ENCODE assay signal across 8 cellular contexts in the genomic region with DNA sequence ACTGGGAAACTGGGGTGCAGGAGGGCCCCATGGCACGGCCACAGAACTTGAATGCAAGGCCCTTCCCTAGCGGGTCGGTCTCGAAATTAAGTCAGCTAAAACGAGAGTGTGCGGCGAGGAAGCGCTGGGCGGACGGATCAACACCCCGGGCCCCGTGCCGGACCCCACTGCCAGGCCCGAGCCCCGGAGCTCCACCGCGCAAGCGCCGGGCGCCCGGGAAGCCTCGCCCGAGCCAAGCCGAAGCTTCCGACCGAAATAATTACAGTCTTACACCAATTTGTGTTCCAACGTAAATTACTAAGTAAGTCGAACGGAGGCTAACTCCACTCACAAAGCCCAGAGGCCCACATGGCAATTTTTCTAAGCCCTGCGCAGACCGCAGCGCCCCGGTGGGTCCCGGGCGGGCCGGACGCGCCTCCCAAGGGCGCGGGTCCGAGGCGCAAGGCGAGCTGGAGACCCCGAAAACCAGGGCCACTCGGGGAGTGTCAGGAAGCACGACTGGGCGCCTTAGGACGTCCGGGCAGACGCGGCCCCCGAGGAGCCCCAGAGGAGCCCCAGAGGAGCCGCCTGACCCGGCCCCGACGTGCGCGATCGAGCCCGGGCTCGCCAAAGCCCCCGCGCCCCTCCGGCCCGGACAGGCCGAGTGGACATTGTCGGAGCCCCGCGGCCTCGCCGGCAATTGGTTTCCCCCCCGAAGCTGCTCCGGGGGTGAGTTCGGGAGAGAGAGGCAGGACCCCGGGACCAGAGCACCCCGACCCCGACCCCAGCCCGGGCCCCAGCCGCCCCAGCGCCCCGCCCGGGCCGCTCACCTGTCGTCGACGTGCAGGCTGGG. TPM values are rescaled to one million over a fixed set of nuclear protein-coding genes. Genes with fewer than 3 reads are reported as not detected.
DNase-seq lines count a peak whose midpoint lies in the region; ATAC-seq and TF ChIP-seq lines count a peak whose summit lies in the region.

No MANE protein-coding gene starts in this region.

- H3K27ac Mint-ChIP-seq in nephron = peak overlapping the region; percentile 63 to 97 (median 72)
- H3K27ac Mint-ChIP-seq in activated CD8-positive, alpha-beta memory T cell treated with anti-CD3 and anti-CD28 coated beads, Interleukin-2, amount 10 ng/mL, durations not matched to agents 7 days and 5 days = no peak overlapping the region

- H3K36me3 Mint-ChIP-seq in nephron (ENCODE audit: low read depth) = no peaks in the 10 kb centered on the region
- H3K36me3 Mint-ChIP-seq in activated CD8-positive, alpha-beta memory T cell treated with anti-CD3 and anti-CD28 coated beads, Interleukin-2, amount 10 ng/mL, durations not matched to agents 7 days and 5 days = peaks cover 6% of the 10 kb centered on the region

- H3K27ac ChIP-seq in C4-2B = peak overlapping the region; percentile 75

- no peaks in the 10 kb centered on the region for H3K9me3 Mint-ChIP-seq in nephron
- H3K9me3 Mint-ChIP-seq in activated CD8-positive, alpha-beta memory T cell treated with anti-CD3 and anti-CD28 coated beads, Interleukin-2, amount 10 ng/mL, durations not matched to agents 7 days and 5 days (ENCODE audit: low read depth) = no peaks in the 10 kb centered on the region

- H3K27me3 Mint-ChIP-seq in nephron (ENCODE audit: low read depth) = peaks cover 94% of the 10 kb centered on the region
- peaks cover 88% of the 10 kb centered on the region for H3K27me3 Mint-ChIP-seq in activated CD8-positive, alpha-beta memory T cell treated with anti-CD3 and anti-CD28 coated beads, Interleukin-2, amount 10 ng/mL, durations not matched to agents 7 days and 5 days

- in situ Hi-C loops in KBM-7 (cut with MboI; ENCODE audit: low pct_unique_long_range_greater_than_20kb, low sequenced_read_pairs) = no loop called here

- no peak for ATAC-seq in activated CD8-positive, alpha-beta memory T cell treated with anti-CD3 and anti-CD28 coated beads, Interleukin-2, amount 10 ng/mL, durations not matched to agents 7 days and 5 days
- ATAC-seq in HG03159 (IDR thresholded peaks at IDR 0.05; ENCODE audit: unreplicated experiment) = no peak
- ATAC-seq in HG03460 (IDR thresholded peaks at IDR 0.05; ENCODE audit: unreplicated experiment) = no peak

- TF ChIP-seq CTCF in C4-2B (conservative IDR thresholded peaks at IDR 0.05) = no peak
- TF ChIP-seq CTCF in epithelial cell of esophagus (IDR thresholded peaks at IDR 0.05; ENCODE audit: insufficient read depth, low read depth, low read length, missing control alignments) = no peak
- no peak for TF ChIP-seq CTCF in nephron (IDR thresholded peaks at IDR 0.05; ENCODE audit: unreplicated experiment in 3 of 3)

- H3K4me3 Mint-ChIP-seq in nephron = peak overlapping the region; percentile 76 to 84 (median 83)
- H3K4me3 Mint-ChIP-seq in activated CD8-positive, alpha-beta memory T cell treated with anti-CD3 and anti-CD28 coated beads, Interleukin-2, amount 10 ng/mL, durations not matched to agents 7 days and 5 days = no peak overlapping the region

- H3K4me3 ChIP-seq in epithelial cell of esophagus (ENCODE audit: low read length) = peak overlapping the region; percentile 89

- peaks cover 54% of the 10 kb centered on the region for H3K4me1 Mint-ChIP-seq in nephron
- peaks cover 31% of the 10 kb centered on the region for H3K4me1 Mint-ChIP-seq in activated CD8-positive, alpha-beta memory T cell treated with anti-CD3 and anti-CD28 coated beads, Interleukin-2, amount 10 ng/mL, durations not matched to agents 7 days and 5 days

- CTCF ChIA-PET in activated CD8-positive, alpha-beta memory T cell treated with anti-CD3 and anti-CD28 coated beads, Interleukin-2, amount 10 ng/mL, durations not matched to agents 7 days and 5 days (lab: Charles Lee) = interaction anchor here (1.5 kb wide), 1 partner anchor 483 kb away, joined by 3 read pairs; no protein-coding TSS in a partner anchor

- DNase-seq in NCI-H1105 treated with DMSO at 0.1 percent for 48 hours (lab: John Stamatoyannopoulos, UW) (peak; percentile 29), epithelial cell of esophagus (ENCODE audit: low read depth) (no peak), KBM-7 (no peak)
- no peak for DNase-seq in activated CD8-positive, alpha-beta memory T cell treated with anti-CD3 and anti-CD28 coated beads, Interleukin-2, amount 10 ng/mL, durations not matched to agents 7 days and 5 days

RNA-seq across cellular contexts. Expression of a gene that starts 0.6 kb away (rescaled TPM):
- not detected for total RNA-seq in activated CD8-positive, alpha-beta memory T cell treated with anti-CD3 and anti-CD28 coated beads, Interleukin-2, amount 10 ng/mL, durations not matched to agents 7 days and 5 days
